Comparison of ENCODE assay signal across 1 cellular context in the genomic region with DNA sequence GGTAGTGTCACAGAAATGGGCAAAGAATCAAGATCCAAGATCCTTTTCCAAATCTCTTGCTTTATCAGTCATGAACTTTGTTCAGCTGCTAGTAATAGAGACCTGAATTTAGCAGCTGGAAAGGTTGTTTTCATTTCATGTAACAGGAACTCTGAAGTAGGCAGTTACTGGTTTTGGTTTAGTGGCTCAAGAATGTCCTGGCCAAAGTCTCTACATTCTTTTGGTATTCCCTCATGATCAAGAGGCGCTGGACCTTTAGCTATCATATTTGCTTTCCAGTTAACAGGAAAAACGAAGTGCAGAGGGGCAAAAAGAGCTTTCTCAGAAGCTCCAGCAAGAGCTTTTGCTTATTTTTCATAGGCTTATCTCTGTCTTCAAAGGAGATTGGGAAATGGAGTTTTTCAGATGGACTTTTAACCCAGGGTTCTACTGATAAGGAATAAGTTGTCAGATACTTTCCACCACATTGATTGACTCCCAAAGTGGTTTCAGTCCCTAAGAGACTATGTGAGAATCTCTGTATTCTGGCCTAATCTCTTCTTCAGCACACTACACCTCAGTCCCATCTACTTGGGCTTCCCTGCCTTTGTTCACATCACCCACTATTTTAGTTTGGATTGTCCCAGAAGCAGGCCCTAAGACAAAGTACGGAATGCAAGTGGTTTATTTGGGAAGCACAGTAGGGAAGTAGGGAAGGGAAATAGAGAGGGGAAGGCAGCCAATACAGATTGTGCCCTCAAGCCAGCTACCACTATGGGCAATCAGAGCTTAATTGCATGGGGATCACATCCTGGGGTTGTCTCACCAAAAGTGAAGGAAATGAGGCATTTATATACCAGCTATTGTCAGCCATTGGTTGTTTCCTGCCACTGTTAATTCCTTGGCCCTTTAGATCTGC.
TF ChIP-seq lines count a peak whose summit lies in the region.

No MANE protein-coding gene starts in this region.

TF ChIP-seq in SK-N-SH treated with all-trans-retinoic acid at 6 μM for 48 hours, 23 proteins besides CTCF, POLR2A, EP300 and RAD21 (continued from another document):
- TF ChIP-seq, protein P1, sequence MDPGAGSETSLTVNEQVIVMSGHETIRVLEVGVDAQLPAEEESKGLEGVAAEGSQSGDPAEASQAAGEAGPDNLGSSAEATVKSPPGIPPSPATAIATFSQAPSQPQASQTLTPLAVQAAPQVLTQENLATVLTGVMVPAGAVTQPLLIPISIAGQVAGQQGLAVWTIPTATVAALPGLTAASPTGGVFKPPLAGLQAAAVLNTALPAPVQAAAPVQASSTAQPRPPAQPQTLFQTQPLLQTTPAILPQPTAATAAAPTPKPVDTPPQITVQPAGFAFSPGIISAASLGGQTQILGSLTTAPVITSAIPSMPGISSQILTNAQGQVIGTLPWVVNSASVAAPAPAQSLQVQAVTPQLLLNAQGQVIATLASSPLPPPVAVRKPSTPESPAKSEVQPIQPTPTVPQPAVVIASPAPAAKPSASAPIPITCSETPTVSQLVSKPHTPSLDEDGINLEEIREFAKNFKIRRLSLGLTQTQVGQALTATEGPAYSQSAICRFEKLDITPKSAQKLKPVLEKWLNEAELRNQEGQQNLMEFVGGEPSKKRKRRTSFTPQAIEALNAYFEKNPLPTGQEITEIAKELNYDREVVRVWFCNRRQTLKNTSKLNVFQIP (CRISPR knock-in tag; IDR thresholded peaks at IDR 0.05; ENCODE audit: borderline replicate concordance, low read depth), result no peak
- TF ChIP-seq ESRRG (CRISPR knock-in tag; IDR thresholded peaks at IDR 0.05) (no peak), ZNF70 (CRISPR knock-in tag; IDR thresholded peaks at IDR 0.05) (no peak), ISL1 (CRISPR knock-in tag; IDR thresholded peaks at IDR 0.05) (no peak)
TF ChIP-seq in SK-N-SH treated with all-trans-retinoic acid at 6 μM for 48 hours: peak in this region for 0.
